In the genomic region with DNA sequence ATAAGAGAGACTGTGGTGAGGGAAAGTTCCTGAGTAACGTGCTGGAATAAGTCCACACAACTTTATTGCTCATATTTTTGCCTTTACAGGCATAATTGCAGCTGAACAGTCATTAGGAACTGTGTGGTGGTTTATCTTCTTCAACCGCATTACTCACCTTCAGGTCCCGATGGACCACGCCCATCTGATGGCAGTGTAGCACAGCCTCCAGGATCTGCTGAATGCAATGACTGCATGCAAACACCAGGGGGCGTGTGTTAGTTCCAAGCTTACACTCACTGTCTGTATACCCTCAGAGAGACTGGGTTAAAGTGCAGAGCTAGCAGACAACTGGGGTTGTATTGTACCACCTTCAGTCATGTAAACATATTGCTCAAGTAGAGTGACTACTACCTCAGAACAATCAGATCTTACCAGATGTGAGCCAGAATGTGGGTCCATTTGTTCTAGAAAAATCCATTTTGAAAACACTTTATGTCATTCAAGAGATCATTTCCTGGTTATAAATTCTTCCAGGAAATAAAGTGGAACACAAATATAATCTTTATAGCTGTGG, we compare ENCODE assay signal across 8 cellular contexts.
DNase-seq lines count a peak whose midpoint lies in the region; ATAC-seq lines count a peak whose summit lies in the region.

No MANE protein-coding gene starts in this region.

- H3K9ac ChIP-seq in BLaER1: no peak overlapping the region

- peak overlapping the region; percentile 38; the same call in 1 of the 2 replicates for H3K4me2 ChIP-seq in BLaER1

- no peak overlapping the region for H3K27ac Mint-ChIP-seq in central memory CD8-positive, alpha-beta T cell (ENCODE audit: low read depth)

- peaks cover 12% of the 10 kb centered on the region for H3K4me1 Mint-ChIP-seq in central memory CD8-positive, alpha-beta T cell

- no peaks in the 10 kb centered on the region for H3K9me3 Mint-ChIP-seq in central memory CD8-positive, alpha-beta T cell

- no peaks in the 10 kb centered on the region for H3K27me3 ChIP-seq in BLaER1

- peaks cover 8% of the 10 kb centered on the region for H3K36me3 Mint-ChIP-seq in central memory CD8-positive, alpha-beta T cell (ENCODE audit: insufficient read depth)

- H3K27me3 Mint-ChIP-seq in central memory CD8-positive, alpha-beta T cell: no peaks in the 10 kb centered on the region

- DNase-seq in GM19240 (ENCODE audit: insufficient read length, low spot score) (peak; percentile 64), NCI-H510A (lab: John Stamatoyannopoulos, UW) (peak; percentile 55), kidney glomerular epithelial cell (lab: John Stamatoyannopoulos, UW) (peak; percentile 92)
- DNase-seq in activated CD4-positive, CD25-positive, alpha-beta regulatory T cell treated with anti-CD3 and anti-CD28 coated beads, Interleukin-2, amount 50 U/mL, for 16 hours (ENCODE audit: low read depth, low spot score): peak; percentile 81
- DNase-seq in central memory CD8-positive, alpha-beta T cell (ENCODE audit: low spot score in 2 of 2): peak; percentile 76 to 83
- DNase-seq in stimulated activated CD4-positive, alpha-beta T cell treated with anti-CD3 and anti-CD28 coated beads, Interleukin-1b, Interleukin-23, amount 100 ng/mL, for 48 hours: peak; percentile 95

- H3K4me3 Mint-ChIP-seq in central memory CD8-positive, alpha-beta T cell: no peak overlapping the region

- peak overlapping the region; percentile 42; the same call in 1 of the 2 replicates for H3K27ac ChIP-seq in BLaER1

- peaks cover 18% of the 10 kb centered on the region for H3K4me1 ChIP-seq in BLaER1

- no peaks in the 10 kb centered on the region for H4K20me1 ChIP-seq in BLaER1

- peaks cover 54% of the 10 kb centered on the region for H3K36me3 ChIP-seq in BLaER1

- ATAC-seq in HG03378 (IDR thresholded peaks at IDR 0.05; ENCODE audit: unreplicated experiment): peak; percentile 100
- ATAC-seq in central memory CD8-positive, alpha-beta T cell (replicated peaks; ENCODE audit: extremely low read depth, poor library complexity, severe bottlenecking): peak; percentile 97

- H3K9me3 ChIP-seq in BLaER1: peaks cover 4% of the 10 kb centered on the region; the same call in 1 of the 2 replicates

- no peak overlapping the region for H3K4me3 ChIP-seq in BLaER1
